ENCODE assay signal across 16 cellular contexts in genomic region chr17:76685846-76686245, GRCh38. TPM values are rescaled to one million over a fixed set of nuclear protein-coding genes. Genes with fewer than 3 reads are reported as not detected.
DNase-seq lines count a peak whose midpoint lies in the region; ATAC-seq and TF ChIP-seq lines count a peak whose summit lies in the region.
"Had no signal": no experiment of that assay in that cellular context is flagged by ENCODE, and none has a peak within 500 bp of the region (broad histone marks: within the 10 kb centered on the region; RNA-seq: fewer than 3 reads in every experiment).

No MANE protein-coding gene starts in this region.

- POLR2A ChIA-PET in naive thymus-derived CD8-positive, alpha-beta T cell (lab: Charles Lee): interaction anchor here (0.6 kb wide), 1 partner anchor 1631 kb away, joined by 3 read pairs; no protein-coding TSS in a partner anchor

- TF ChIP-seq POLR2A in esophagus muscularis mucosa (IDR thresholded peaks at IDR 0.05; ENCODE audit: low read depth) (no peak), stomach (IDR thresholded peaks at IDR 0.05) (no peak)

- H3K4me1 Mint-ChIP-seq in naive thymus-derived CD8-positive, alpha-beta T cell: peaks cover 5 to 10% (median 8%) of the 10 kb centered on the region in 4 donors

- H3K9me2 ChIP-seq in hepatocyte (replicated peaks; ENCODE audit: insufficient read depth): no peaks in the 10 kb centered on the region

- H2AFZ ChIP-seq in hepatocyte: no peak overlapping the region
- H2AFZ ChIP-seq: GM23248 had no signal

- DNase-seq in esophagus muscularis mucosa (ENCODE audit: extremely low spot score) (no peak), hepatocyte (ENCODE audit: low spot score) (no peak), stomach (no peak), aorta (no peak)
- DNase-seq in stimulated activated CD4-positive, alpha-beta T cell treated with anti-CD3 and anti-CD28 coated beads, Interleukin-12 subunit alpha, Interleukin-12 subunit beta, amount 100 ng/mL, for 4 hours: no peak
- no peak for DNase-seq in naive thymus-derived CD8-positive, alpha-beta T cell
- DNase-seq: CD4-positive, alpha-beta T cell; DMS79 treated with DMSO at 0.1 percent for 48 hours; GM23248; NCI-H146; NCI-H226; NCI-H526; PC-3 had no signal

- peak overlapping the region in 8 of 11 experiments; percentile 66 to 97 (median 80); a peak in 16 of 22 replicates for H3K4me2 ChIP-seq in BLaER1 treated with 17β-estradiol and CSF1 and Interleukin-3, amounts not matched to agents 10 nM and 100 nM
- no peak overlapping the region for H3K4me2 ChIP-seq in hepatocyte

- no peaks in the 10 kb centered on the region for H3K36me3 Mint-ChIP-seq in naive thymus-derived CD8-positive, alpha-beta T cell

- H3K27me3 ChIP-seq in BLaER1 treated with 17β-estradiol and CSF1 and Interleukin-3, amounts not matched to agents 10 nM and 100 nM: peaks cover 0 to 21% (median 0%) of the 10 kb centered on the region in 11 experiments; a peak in 2 of 22 replicates
- H3K27me3 ChIP-seq in esophagus muscularis mucosa (no peaks in the 10 kb centered on the region), hepatocyte (no peaks in the 10 kb centered on the region), stomach (no peaks in the 10 kb centered on the region), aorta (ENCODE audit: control insufficient read depth in 1 of 2, insufficient read depth in 2 of 2, low read length in 1 of 2) (no peaks in the 10 kb centered on the region)

- peaks cover 0 to 3% (median 0%) of the 10 kb centered on the region in 11 experiments; a peak in 1 of 22 replicates for H3K36me3 ChIP-seq in BLaER1 treated with 17β-estradiol and CSF1 and Interleukin-3, amounts not matched to agents 10 nM and 100 nM
- H3K36me3 ChIP-seq in esophagus muscularis mucosa (peaks cover 3 to 58% (median 29%) of the 10 kb centered on the region in 4 donors), hepatocyte (replicated peaks; ENCODE audit: insufficient read depth, low read depth) (no peaks in the 10 kb centered on the region), stomach (peaks cover 0 to 36% (median 16%) of the 10 kb centered on the region in 4 donors), aorta (ENCODE audit: control insufficient read depth in 1 of 2, insufficient read depth in 2 of 2, low read length in 1 of 2) (no peaks in the 10 kb centered on the region)

- H3K27ac Mint-ChIP-seq in naive thymus-derived CD8-positive, alpha-beta T cell: no peak overlapping the region
- H3K27ac Mint-ChIP-seq: CD4-positive, alpha-beta T cell had no signal

- H3K9me3 Mint-ChIP-seq in naive thymus-derived CD8-positive, alpha-beta T cell: no peaks in the 10 kb centered on the region
- H3K9me3 Mint-ChIP-seq: CD4-positive, alpha-beta T cell had no signal

- peaks cover 0 to 63% (median 15%) of the 10 kb centered on the region in 11 experiments; a peak in 15 of 22 replicates for H4K20me1 ChIP-seq in BLaER1 treated with 17β-estradiol and CSF1 and Interleukin-3, amounts not matched to agents 10 nM and 100 nM
- no peaks in the 10 kb centered on the region for H4K20me1 ChIP-seq in hepatocyte (ENCODE audit: insufficient read depth, poor library complexity, severe bottlenecking)

- TF ChIP-seq EP300 in esophagus muscularis mucosa (IDR thresholded peaks at IDR 0.05) (no peak), stomach (IDR thresholded peaks at IDR 0.05) (no peak)

- no peak for ATAC-seq in naive thymus-derived CD8-positive, alpha-beta T cell
- ATAC-seq in HG03460 (IDR thresholded peaks at IDR 0.05; ENCODE audit: unreplicated experiment) (no peak), aorta (ENCODE audit: low FRiP score) (no peak)
- ATAC-seq: PC-3 had no signal

- H3K9ac ChIP-seq in BLaER1 treated with 17β-estradiol and CSF1 and Interleukin-3, amounts not matched to agents 10 nM and 100 nM: no peak overlapping the region

- H3K9me3 ChIP-seq in BLaER1 treated with 17β-estradiol and CSF1 and Interleukin-3, amounts not matched to agents 10 nM and 100 nM (replicated peaks in 1 of 11): no peaks in the 10 kb centered on the region
- no peaks in the 10 kb centered on the region for H3K9me3 ChIP-seq in esophagus muscularis mucosa
- H3K9me3 ChIP-seq in hepatocyte (ENCODE audit: low read depth): no peaks in the 10 kb centered on the region
- H3K9me3 ChIP-seq in stomach: no peaks in the 10 kb centered on the region
- H3K9me3 ChIP-seq in aorta (ENCODE audit: control insufficient read depth, low read length): no peaks in the 10 kb centered on the region

- peaks cover 13% of the 10 kb centered on the region for H3K79me2 ChIP-seq in hepatocyte

- peaks cover 50 to 94% (median 91%) of the 10 kb centered on the region in 10 experiments for H3K4me1 ChIP-seq in BLaER1 treated with 17β-estradiol and CSF1 and Interleukin-3, amounts not matched to agents 10 nM and 100 nM
- H3K4me1 ChIP-seq in esophagus muscularis mucosa (peaks cover 98 to 100% (median 100%) of the 10 kb centered on the region in 4 donors), hepatocyte (ENCODE audit: insufficient read depth) (peaks cover 37% of the 10 kb centered on the region), stomach (peaks cover 28 to 93% (median 58%) of the 10 kb centered on the region in 4 donors), aorta (ENCODE audit: control insufficient read depth in 1 of 2, insufficient read depth in 2 of 2, low read length in 2 of 2) (no peaks in the 10 kb centered on the region)

- H3K27ac ChIP-seq in BLaER1 treated with 17β-estradiol and CSF1 and Interleukin-3, amounts not matched to agents 10 nM and 100 nM: no peak overlapping the region
- H3K27ac ChIP-seq in esophagus muscularis mucosa (replicated peaks in 1 of 4) (peak overlapping the region; percentile 89 to 96 (median 92)), hepatocyte (peak overlapping the region; percentile 86), stomach (peak overlapping the region in 3 of 5 donors; percentile 15 to 89 (median 84)), aorta (ENCODE audit: low read depth in 1 of 2, low read length in 2 of 2) (no peak overlapping the region)

- WGBS in esophagus muscularis mucosa: 54% methylated on average over 8 of the region's 8 CpGs
- 96% methylated on average over 8 of the region's 8 CpGs for WGBS in hepatocyte (ENCODE audit: low lambda C conversion rate, missing lambda C conversion rate)
- WGBS in stomach, 5 donors: 72 to 86% (median 81%) methylated on average over 8 of the region's 8 CpGs
- WGBS in aorta, 2 donors: 82 to 85% methylated on average over 8 of the region's 8 CpGs

- H3K4me3 Mint-ChIP-seq in naive thymus-derived CD8-positive, alpha-beta T cell: no peak overlapping the region
- H3K4me3 Mint-ChIP-seq: CD4-positive, alpha-beta T cell had no signal

- no peak overlapping the region for H3K4me3 ChIP-seq in BLaER1 treated with 17β-estradiol and CSF1 and Interleukin-3, amounts not matched to agents 10 nM and 100 nM
- H3K4me3 ChIP-seq in esophagus muscularis mucosa (no peak overlapping the region), hepatocyte (no peak overlapping the region), stomach (no peak overlapping the region), aorta (ENCODE audit: low read length in 2 of 2) (no peak overlapping the region)
- H3K4me3 ChIP-seq: GM23248 had no signal

- intact Hi-C loops in esophagus muscularis mucosa (cut with DNase I) (no loop called here), stomach (cut with DNase I; ENCODE audit: low total_unique reads) (no loop called here), aorta (cut with DNase I) (no loop called here)

- TF ChIP-seq CTCF in esophagus muscularis mucosa (IDR thresholded peaks at IDR 0.05): no peak
- TF ChIP-seq CTCF in hepatocyte (IDR thresholded peaks at IDR 0.05; ENCODE audit: poor library complexity): no peak
- no peak for TF ChIP-seq CTCF in stomach (IDR thresholded peaks at IDR 0.05)

- no peaks in the 10 kb centered on the region for H3K27me3 Mint-ChIP-seq in naive thymus-derived CD8-positive, alpha-beta T cell
- H3K27me3 Mint-ChIP-seq: CD4-positive, alpha-beta T cell had no signal

RNA-seq across cellular contexts. Expression of gene MXRA7, which starts 24.9 kb away (rescaled TPM):
- total RNA-seq in esophagus muscularis mucosa (100 to 1,000 TPM; 405 to 422 (median 411) TPM), hepatocyte (101 and 102 TPM in 2 replicates), stomach (100 to 1,000 TPM in 2 of 5 donors, 10 to 100 TPM in 3; 41.4 to 209 (median 86.9) TPM), aorta (100 to 1,000 TPM; 256 to 262 TPM)
- polyA plus RNA-seq in hepatocyte (117 and 138 TPM in 2 replicates), stomach (100 to 1,000 TPM in 1 of 3 donors, 10 to 100 TPM in 2; 44.5 to 102 (median 54.5) TPM), aorta (100 to 1,000 TPM; 357 to 465 TPM)
- 10 to 100 TPM; 13.9 to 16.3 TPM for total RNA-seq in naive thymus-derived CD8-positive, alpha-beta T cell
- polyA plus RNA-seq in naive thymus-derived CD8-positive, alpha-beta T cell: 10 to 100 TPM in 1 of 3 donors, 1 to 10 TPM in 2; 2.2 to 25.3 (median 5.4) TPM

RNA-seq across cellular contexts. Expression of gene JMJD6, which starts 40.6 kb away (rescaled TPM):
- total RNA-seq in esophagus muscularis mucosa (10 to 100 TPM; 29.5 to 54.5 (median 49.5) TPM), hepatocyte (19.3 and 19.5 TPM in 2 replicates), stomach (10 to 100 TPM in 3 of 5 donors, 1 to 10 TPM in 2; 9.3 to 47.3 (median 16.5) TPM), aorta (10 to 100 TPM; 36.5 to 55.4 TPM)
- polyA plus RNA-seq in hepatocyte (34.5 and 44.8 TPM in 2 replicates), stomach (10 to 100 TPM; 25.8 to 32.5 (median 28.5) TPM), aorta (10 to 100 TPM; 29.3 to 82.5 TPM)
- 10 to 100 TPM; 36.6 to 37.8 TPM for total RNA-seq in naive thymus-derived CD8-positive, alpha-beta T cell
- polyA plus RNA-seq in naive thymus-derived CD8-positive, alpha-beta T cell: 10 to 100 TPM; 10.2 to 34.2 (median 14.4) TPM

RNA-seq across cellular contexts. Expression of gene METTL23, which starts 40.8 kb away (rescaled TPM):
- total RNA-seq in esophagus muscularis mucosa (10 to 100 TPM; 18.3 to 29.7 (median 23.0) TPM), hepatocyte (36.6 and 36.8 TPM in 2 replicates), stomach (10 to 100 TPM in 4 of 5 donors, 1 to 10 TPM in 1; 1.2 to 72.1 (median 15.5) TPM), aorta (10 to 100 TPM; 26.8 to 27.9 TPM)
- polyA plus RNA-seq in hepatocyte (48.0 and 56.5 TPM in 2 replicates), stomach (10 to 100 TPM; 35.4 to 42.0 (median 35.6) TPM), aorta (10 to 100 TPM; 28.5 to 37.5 TPM)
- total RNA-seq in naive thymus-derived CD8-positive, alpha-beta T cell: 10 to 100 TPM; 86.2 to 86.9 TPM
- 100 to 1,000 TPM; 140 to 154 (median 146) TPM for polyA plus RNA-seq in naive thymus-derived CD8-positive, alpha-beta T cell

RNA-seq across cellular contexts. Expression of gene ST6GALNAC1, which starts 42.3 kb away (rescaled TPM):
- total RNA-seq in esophagus muscularis mucosa: 1 to 10 TPM in 3 of 4 donors, under 1 TPM in 1; 0.83 to 4.9 (median 3.2) TPM
- total RNA-seq in hepatocyte: 17.7 and 29.6 TPM in 2 replicates
- 27.6 and 31.6 TPM in 2 replicates for polyA plus RNA-seq in hepatocyte
- 100 to 1,000 TPM in 2 of 5 donors, 10 to 100 TPM in 3; 41.1 to 257 (median 94.2) TPM for total RNA-seq in stomach
- 10 to 100 TPM; 28.0 to 72.8 (median 34.5) TPM for polyA plus RNA-seq in stomach
- not detected for total RNA-seq in naive thymus-derived CD8-positive, alpha-beta T cell
- polyA plus RNA-seq in naive thymus-derived CD8-positive, alpha-beta T cell: under 1 TPM in 2 of 3 donors, not detected in 1; 0.07 to 0.52 TPM
- total RNA-seq in aorta: 1 to 10 TPM; 1.1 to 2.3 TPM
- 1 to 10 TPM; 1.6 to 9.4 TPM for polyA plus RNA-seq in aorta
- total RNA-seq: A673, GM23248 had no signal
- polyA plus RNA-seq: GM23248 had no signal

RNA-seq across cellular contexts. Expression of gene SRSF2, which starts 51.3 kb away (rescaled TPM):
- total RNA-seq in esophagus muscularis mucosa (100 to 1,000 TPM; 133 to 173 (median 157) TPM), hepatocyte (152 and 157 TPM in 2 replicates), stomach (100 to 1,000 TPM; 166 to 340 (median 280) TPM), aorta (100 to 1,000 TPM; 133 to 134 TPM)
- polyA plus RNA-seq in hepatocyte (152 and 173 TPM in 2 replicates), stomach (100 to 1,000 TPM in 2 of 3 donors, 10 to 100 TPM in 1; 96.4 to 166 (median 106) TPM), aorta (100 to 1,000 TPM in 1 of 2 donors, 10 to 100 TPM in 1; 64.4 to 152 TPM)
- total RNA-seq in naive thymus-derived CD8-positive, alpha-beta T cell: 100 to 1,000 TPM; 358 to 377 TPM
- polyA plus RNA-seq in naive thymus-derived CD8-positive, alpha-beta T cell: 100 to 1,000 TPM; 101 to 106 (median 105) TPM

Comparison
In these comparisons a context has a peak if more than half of its experiments do, and no peak if none do; other contexts are left out.
1. H3K27ac ChIP-seq: peak in esophagus muscularis mucosa (4 of 4), hepatocyte (single experiment) and stomach (3 of 5); none in BLaER1 treated with 17β-estradiol and CSF1 and Interleukin-3, amounts not matched to agents 10 nM and 100 nM (0 of 11) and aorta (0 of 2).